In the genomic region with DNA sequence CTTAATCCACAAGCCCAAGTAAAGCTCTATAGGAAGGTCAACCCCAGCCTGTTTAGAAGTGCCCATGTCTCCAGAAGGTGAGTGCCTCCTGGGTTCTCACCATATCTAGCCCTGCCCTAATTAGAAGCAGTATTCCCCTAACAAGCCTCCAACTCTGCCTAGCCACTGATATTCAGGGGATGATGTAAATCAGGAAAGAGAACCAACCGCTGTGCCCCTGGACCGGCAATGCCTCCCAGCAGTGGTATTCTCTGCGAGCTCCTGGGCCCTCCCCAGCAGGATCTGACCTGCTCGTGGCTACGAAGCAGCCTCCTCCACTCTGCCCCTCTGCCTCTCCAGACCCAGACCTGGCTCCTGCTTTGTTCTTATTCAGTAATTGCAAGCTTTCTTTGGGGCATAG, we compare ENCODE assay signal across 24 cellular contexts. TPM values are rescaled to one million over a fixed set of nuclear protein-coding genes. Genes with fewer than 3 reads are reported as not detected.
DNase-seq lines count a peak whose midpoint lies in the region; ATAC-seq and TF ChIP-seq lines count a peak whose summit lies in the region.
"Had no signal": no experiment of that assay in that cellular context is flagged by ENCODE, and none has a peak within 500 bp of the region (broad histone marks: within the 10 kb centered on the region; RNA-seq: fewer than 3 reads in every experiment).

No MANE protein-coding gene starts in this region.

- peaks cover 0 to 8% (median 0%) of the 10 kb centered on the region in 11 experiments; a peak in 1 of 22 replicates for H3K36me3 ChIP-seq in BLaER1 treated with 17β-estradiol and CSF1 and Interleukin-3, amounts not matched to agents 10 nM and 100 nM
- H3K36me3 ChIP-seq in right atrium auricular region = no peaks in the 10 kb centered on the region
- H3K36me3 ChIP-seq: tibial artery had no signal

- H3K4me3 ChIP-seq in BLaER1 treated with 17β-estradiol and CSF1 and Interleukin-3, amounts not matched to agents 10 nM and 100 nM = no peak overlapping the region
- H3K4me3 ChIP-seq in right atrium auricular region = no peak overlapping the region
- H3K4me3 ChIP-seq: A549, hepatocyte, SK-N-MC, tibial artery had no signal

- H3K9me3 ChIP-seq in BLaER1 treated with 17β-estradiol and CSF1 and Interleukin-3, amounts not matched to agents 10 nM and 100 nM (replicated peaks in 1 of 11) = no peaks in the 10 kb centered on the region
- no peaks in the 10 kb centered on the region for H3K9me3 ChIP-seq in right atrium auricular region
- H3K9me3 ChIP-seq: A549, Caco-2, tibial artery had no signal

- peaks cover 0 to 11% (median 0%) of the 10 kb centered on the region in 11 experiments; a peak in 1 of 22 replicates for H4K20me1 ChIP-seq in BLaER1 treated with 17β-estradiol and CSF1 and Interleukin-3, amounts not matched to agents 10 nM and 100 nM

- H3K27me3 ChIP-seq in BLaER1 treated with 17β-estradiol and CSF1 and Interleukin-3, amounts not matched to agents 10 nM and 100 nM = no peaks in the 10 kb centered on the region
- no peaks in the 10 kb centered on the region for H3K27me3 ChIP-seq in right atrium auricular region
- H3K27me3 ChIP-seq: hepatocyte, tibial artery had no signal

- H3K9ac ChIP-seq in BLaER1 treated with 17β-estradiol and CSF1 and Interleukin-3, amounts not matched to agents 10 nM and 100 nM = no peak overlapping the region

- peaks cover 45 to 59% (median 51%) of the 10 kb centered on the region in 10 experiments for H3K4me1 ChIP-seq in BLaER1 treated with 17β-estradiol and CSF1 and Interleukin-3, amounts not matched to agents 10 nM and 100 nM
- peaks cover 0 to 5% of the 10 kb centered on the region in 2 donors for H3K4me1 ChIP-seq in right atrium auricular region
- H3K4me1 ChIP-seq: Caco-2 had no signal

- H3K27ac ChIP-seq in BLaER1 treated with 17β-estradiol and CSF1 and Interleukin-3, amounts not matched to agents 10 nM and 100 nM = no peak overlapping the region; a peak in 2 of 22 replicates
- H3K27ac ChIP-seq in right atrium auricular region = no peak overlapping the region
- H3K27ac ChIP-seq: A549, hepatocyte, RWPE1, tibial artery, VCaP had no signal

- TF ChIP-seq CTCF in right atrium auricular region (IDR thresholded peaks at IDR 0.05) = no peak

- H3K4me2 ChIP-seq in BLaER1 treated with 17β-estradiol and CSF1 and Interleukin-3, amounts not matched to agents 10 nM and 100 nM = peak overlapping the region in 7 of 11 experiments; percentile 37 to 71 (median 59); a peak in 10 of 22 replicates
- H3K4me2 ChIP-seq: A549, hepatocyte had no signal

- peak; percentile 33 for DNase-seq in left kidney (ENCODE audit: low read depth, low spot score)
- no peak for DNase-seq in NCI-H2029 (lab: John Stamatoyannopoulos, UW)
- no peak for DNase-seq in NCI-H1105 (lab: John Stamatoyannopoulos, UW)
- DNase-seq in right atrium auricular region (ENCODE audit: low spot score) = no peak
- DNase-seq: activated CD8-positive, alpha-beta memory T cell treated with anti-CD3 and anti-CD28 coated beads, Interleukin-2, amount 50 U/mL, for 4 hours; activated naive CD8-positive, alpha-beta T cell treated with anti-CD3 and anti-CD28 coated beads for 36 hours; Caco-2; cerebellar nuclear complex; foreskin fibroblast; KG1; MV-4-11; NCI-H187; NCI-H748 treated with DMSO at 0.1 percent for 48 hours; nephron progenitor cell; tibial artery had no signal

- ATAC-seq in GM19395 (IDR thresholded peaks at IDR 0.05; ENCODE audit: unreplicated experiment) = peak; percentile 24
- peak; percentile 30 for ATAC-seq in HG03442 (IDR thresholded peaks at IDR 0.05; ENCODE audit: unreplicated experiment)
- no peak for ATAC-seq in HG03039 (IDR thresholded peaks at IDR 0.05; ENCODE audit: unreplicated experiment)
- ATAC-seq: A549 had no signal

RNA-seq across cellular contexts. Expression of gene MREG, which starts 12.2 kb away (rescaled TPM):
- total RNA-seq in right atrium auricular region = under 1 TPM; 0.35 to 0.41 TPM
